In genomic region chr11:85759915-85760314, GRCh38 we compare ENCODE assay signal across 14 cellular contexts. TPM values are rescaled to one million over a fixed set of nuclear protein-coding genes. Genes with fewer than 3 reads are reported as not detected.
A peak's percentile ranks its signal among the peaks of the same experiment; 100 is the strongest.
DNase-seq lines count a peak whose midpoint lies in the region; ATAC-seq, FAIRE-seq and TF ChIP-seq lines count a peak whose summit lies in the region.
"Had no signal": no experiment of that assay in that cellular context is flagged by ENCODE, and none has a peak within 500 bp of the region (broad histone marks: within the 10 kb centered on the region; RNA-seq: fewer than 3 reads in every experiment).

No MANE protein-coding gene starts in this region.

- H3K27ac ChIP-seq in SK-N-SH (ENCODE audit: low read depth in 2 of 2, low read length in 1 of 2) (no peak overlapping the region), WERI-Rb-1 (no peak overlapping the region), OCI-LY7 (ENCODE audit: low read depth, low read length, poor library complexity, severe bottlenecking) (no peak overlapping the region)
- H3K27ac ChIP-seq: KMS-11, psoas muscle had no signal

- peak; percentile 71 for FAIRE-seq in urothelium cell line (lab: Jason Lieb, UNC)
- FAIRE-seq: A204.1 had no signal

- no peaks in the 10 kb centered on the region for H4K20me1 ChIP-seq in SK-N-SH (ENCODE audit: insufficient read depth)
- H4K20me1 ChIP-seq in OCI-LY7 (ENCODE audit: insufficient read depth, low read length), result no peaks in the 10 kb centered on the region

- intact Hi-C loops in OCI-LY7 (cut with micrococcal nuclease; ENCODE audit: unreplicated experiment), result no loop called here

- 86% methylated on average over 2 of the region's 2 CpGs for WGBS in SK-N-SH (ENCODE audit: low lambda C conversion rate)

- no peaks in the 10 kb centered on the region for H3K79me2 ChIP-seq in SK-N-SH (ENCODE audit: insufficient read depth)
- H3K79me2 ChIP-seq in OCI-LY7 (ENCODE audit: insufficient read depth, low read depth, low read length), result no peaks in the 10 kb centered on the region

- peaks cover 0 to 6% of the 10 kb centered on the region in 2 experiments for H3K36me3 ChIP-seq in SK-N-SH (replicated peaks in 1 of 2; ENCODE audit: control insufficient read depth in 1 of 2, insufficient read depth in 2 of 2, low read length in 1 of 2)
- H3K36me3 ChIP-seq in WERI-Rb-1, result no peaks in the 10 kb centered on the region
- no peaks in the 10 kb centered on the region for H3K36me3 ChIP-seq in OCI-LY7 (ENCODE audit: insufficient read depth, low read length)

- H3K4me1 ChIP-seq in SK-N-SH (ENCODE audit: control insufficient read depth in 1 of 2, insufficient read depth in 2 of 2, low read depth in 1 of 2, low read length in 1 of 2) (peaks cover 0 to 3% of the 10 kb centered on the region in 2 experiments; a peak in 2 of 4 replicates), OCI-LY7 (ENCODE audit: insufficient read depth, low read length, poor library complexity, severe bottlenecking) (no peaks in the 10 kb centered on the region)
- H3K4me1 ChIP-seq: psoas muscle had no signal

- POLR2A ChIA-PET in SK-N-SH (lab: Yijun Ruan, JAX) (no interaction called here), OCI-LY7 (lab: Charles Lee) (interaction anchor here (0.6 to 0.9 kb wide), 3 partner anchors 16 to 1164 kb away, joined by 3 to 5 read pairs (median 3); no protein-coding TSS in a partner anchor)

- TF ChIP-seq RAD21 in SK-N-SH (IDR thresholded peaks at IDR 0.05; ENCODE audit: low read length), result no peak

- H3K4me2 ChIP-seq in SK-N-SH, result no peak overlapping the region
- H3K4me2 ChIP-seq in OCI-LY7 (ENCODE audit: low read length), result no peak overlapping the region
- H3K4me2 ChIP-seq: KMS-11 had no signal

- peak in 1 of 2 experiments; percentile 43; a peak in 1 of 4 replicates for TF ChIP-seq EP300 in SK-N-SH (IDR thresholded peaks at IDR 0.05; ENCODE audit: borderline replicate concordance in 1 of 2, low read depth in 1 of 2, low read length in 1 of 2)

- H3K9me2 ChIP-seq in SK-N-SH (no peaks in the 10 kb centered on the region), OCI-LY7 (ENCODE audit: insufficient read depth, low read length) (no peaks in the 10 kb centered on the region)

- CTCF ChIA-PET in SK-N-SH (lab: Yijun Ruan, JAX), result no interaction called here
- CTCF ChIA-PET in OCI-LY7 (lab: Charles Lee; ENCODE audit: unreplicated experiment), result no interaction called here

- no peaks in the 10 kb centered on the region for H3K9me3 ChIP-seq in SK-N-SH
- no peaks in the 10 kb centered on the region for H3K9me3 ChIP-seq in WERI-Rb-1 (ENCODE audit: severe bottlenecking)
- no peaks in the 10 kb centered on the region for H3K9me3 ChIP-seq in OCI-LY7 (ENCODE audit: low read length)
- H3K9me3 ChIP-seq: psoas muscle had no signal

- no peak overlapping the region for H3K4me3 ChIP-seq in SK-N-SH (ENCODE audit: low read depth in 2 of 2, low read length in 1 of 2)
- H3K4me3 ChIP-seq in WERI-Rb-1 (ENCODE audit: low read depth, low read length), result no peak overlapping the region
- no peak overlapping the region for H3K4me3 ChIP-seq in OCI-LY7 (ENCODE audit: low read depth, low read length, poor library complexity, severe bottlenecking)
- H3K4me3 ChIP-seq: psoas muscle had no signal

- H2AFZ ChIP-seq in SK-N-SH (ENCODE audit: low read depth) (no peak overlapping the region), OCI-LY7 (ENCODE audit: low read length) (no peak overlapping the region)

- TF ChIP-seq CTCF in SK-N-SH (IDR thresholded peaks at IDR 0.05) (no peak), WERI-Rb-1 (IDR thresholded peaks at IDR 0.05; ENCODE audit: low read depth, low read length) (no peak), OCI-LY7 (conservative IDR thresholded peaks at IDR 0.05; ENCODE audit: low read length) (no peak)

- no peak overlapping the region for H3K9ac ChIP-seq in SK-N-SH
- H3K9ac ChIP-seq: KMS-11 had no signal

- H3K27me3 ChIP-seq in SK-N-SH (ENCODE audit: insufficient read depth), result no peaks in the 10 kb centered on the region
- peaks cover 8% of the 10 kb centered on the region for H3K27me3 ChIP-seq in WERI-Rb-1 (ENCODE audit: insufficient read depth, low read depth, severe bottlenecking)

- H3F3A ChIP-seq in SK-N-SH (replicated peaks; ENCODE audit: insufficient read depth), result no peaks in the 10 kb centered on the region

- DNase-seq in NCI-H345 (lab: John Stamatoyannopoulos, UW) (peak; percentile 48), NCI-H345 treated with DMSO at 0.1 percent for 48 hours (lab: John Stamatoyannopoulos, UW; ENCODE audit: unreplicated experiment) (no peak), SK-N-SH (no peak), fibroblast of the conjunctiva (ENCODE audit: low read depth) (peak; percentile 13), urothelium cell line (ENCODE audit: low spot score) (peak; percentile 6), WERI-Rb-1 (no peak), OCI-LY7 (ENCODE audit: low spot score) (no peak)
- DNase-seq: psoas muscle, T1000 had no signal

- no TSS peak for BruUV-seq in OCI-LY7 (replicated peaks; lab: Mats Ljungman, UMichigan)

- ATAC-seq in HG03159 (IDR thresholded peaks at IDR 0.05; ENCODE audit: unreplicated experiment), result no peak
- ATAC-seq: activated T-helper 17 cell treated with anti-CD3 and anti-CD28 coated beads, Interleukin-2, amount 50 U/mL, for 72 hours; left lobe of liver had no signal

TF ChIP-seq in SK-N-SH, 30 proteins besides CTCF, POLR2A, EP300 and RAD21 (continues in another document):
- TF ChIP-seq USF2 (IDR thresholded peaks at IDR 0.05; ENCODE audit: borderline replicate concordance, low read depth, low read length), result no peak
- no peak for TF ChIP-seq RCOR1 (IDR thresholded peaks at IDR 0.05; ENCODE audit: low read length)
- peak; percentile 57 for TF ChIP-seq PBX3 (IDR thresholded peaks at IDR 0.05)
- no peak for TF ChIP-seq ZBTB33 (IDR thresholded peaks at IDR 0.05; ENCODE audit: borderline replicate concordance, low read depth)
- no peak for TF ChIP-seq RFX5 (IDR thresholded peaks at IDR 0.05; ENCODE audit: low read length)
- 0 out of 2 replicates have a peak, but pooled peaks have one; percentile 26 for TF ChIP-seq TEAD4 (IDR thresholded peaks at IDR 0.05; ENCODE audit: borderline replicate concordance, insufficient read depth)
- TF ChIP-seq SMC3 (IDR thresholded peaks at IDR 0.05; ENCODE audit: low read depth, low read length), result no peak
- TF ChIP-seq POLR2AphosphoS5 (IDR thresholded peaks at IDR 0.05; ENCODE audit: low read depth, low read length), result peak; percentile 27; the same call in 1 of the 2 replicates
- TF ChIP-seq RXRA (IDR thresholded peaks at IDR 0.05; ENCODE audit: borderline replicate concordance, low read depth), result no peak
- TF ChIP-seq, protein P1, sequence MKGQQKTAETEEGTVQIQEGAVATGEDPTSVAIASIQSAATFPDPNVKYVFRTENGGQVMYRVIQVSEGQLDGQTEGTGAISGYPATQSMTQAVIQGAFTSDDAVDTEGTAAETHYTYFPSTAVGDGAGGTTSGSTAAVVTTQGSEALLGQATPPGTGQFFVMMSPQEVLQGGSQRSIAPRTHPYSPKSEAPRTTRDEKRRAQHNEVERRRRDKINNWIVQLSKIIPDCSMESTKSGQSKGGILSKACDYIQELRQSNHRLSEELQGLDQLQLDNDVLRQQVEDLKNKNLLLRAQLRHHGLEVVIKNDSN (IDR thresholded peaks at IDR 0.05; ENCODE audit: borderline replicate concordance, low read depth), result no peak
- no peak for TF ChIP-seq MEF2A (IDR thresholded peaks at IDR 0.05; ENCODE audit: borderline replicate concordance, low read depth)
- TF ChIP-seq MXI1 (IDR thresholded peaks at IDR 0.05; ENCODE audit: low read depth, low read length), result no peak
- no peak for TF ChIP-seq EZH2phosphoT487 (IDR thresholded peaks at IDR 0.05; ENCODE audit: borderline replicate concordance, low read depth)
- peak; percentile 49; the same call in 1 of the 2 replicates for TF ChIP-seq JUND (IDR thresholded peaks at IDR 0.05)
- no peak for TF ChIP-seq GATA2 (CRISPR knock-in tag; IDR thresholded peaks at IDR 0.05)
- no peak for TF ChIP-seq FOXJ3 (CRISPR knock-in tag; IDR thresholded peaks at IDR 0.05)
- TF ChIP-seq YY1 (IDR thresholded peaks at IDR 0.05; ENCODE audit: low read depth), result no peak
- peak; percentile 43; the same call in 1 of the 2 replicates for TF ChIP-seq NFIC (IDR thresholded peaks at IDR 0.05; ENCODE audit: borderline replicate concordance)

RNA-seq across cellular contexts. Expression of gene SYTL2, which starts 51.0 kb away (rescaled TPM):
- polyA plus RNA-seq in SK-N-SH (2012; rRNA removed), result 36.0 and 72.8 TPM in 2 replicates
- 43.2 and 56.2 TPM in 2 replicates for polyA plus RNA-seq in SK-N-SH (2012; cell fraction: cytosol; rRNA removed)
- polyA plus RNA-seq in SK-N-SH (2012; cell fraction: nucleus; rRNA removed), result 146 and 213 TPM in 2 replicates
- 1.6 and 2.6 TPM in 2 replicates for total RNA-seq in OCI-LY7 (2014; rRNA removed; shearing (Covaris generic))
- total RNA-seq in OCI-LY7 (2022), result 5.1 and 7.3 TPM in 2 replicates

Comparison
In these comparisons a context has a peak if more than half of its experiments do, and no peak if none do; other contexts are left out.
1. DNase-seq: peak in NCI-H345 (single experiment), fibroblast of the conjunctiva (single experiment) and urothelium cell line (single experiment); none in NCI-H345 treated with DMSO at 0.1 percent for 48 hours (single experiment), SK-N-SH (single experiment), WERI-Rb-1 (single experiment) and OCI-LY7 (single experiment).